Comparison of ENCODE assay signal across 10 cellular contexts in genomic region chr16:31216116-31216469, GRCh38. TPM values are rescaled to one million over a fixed set of nuclear protein-coding genes. Genes with fewer than 3 reads are reported as not detected.
A peak's percentile ranks its signal among the peaks of the same experiment; 100 is the strongest.
DNase-seq lines count a peak whose midpoint lies in the region; ATAC-seq and TF ChIP-seq lines count a peak whose summit lies in the region.
"Had no signal": no experiment of that assay in that cellular context is flagged by ENCODE, and none has a peak within 500 bp of the region (broad histone marks: within the 10 kb centered on the region; RNA-seq: fewer than 3 reads in every experiment).

No MANE protein-coding gene starts in this region.

- intact Hi-C loops in activated CD8-positive, alpha-beta T cell treated with anti-CD3 and anti-CD28 coated beads for 36 hours (cut with micrococcal nuclease): no loop called here
- intact Hi-C loops in spleen (cut with DNase I; ENCODE audit: low total_unique reads): no loop called here
- intact Hi-C loops in posterior vena cava (cut with DNase I): no loop called here

- H3K4me1 Mint-ChIP-seq in T-helper 1 cell treated with Interleukin-12 subunit alpha and Interleukin-12 subunit beta and Interleukin-4 antibody, amounts not matched to agents 30 μg/mL and 1 μg/mL, for 36 hours (ENCODE audit: low read depth): peaks cover 20% of the 10 kb centered on the region
- peaks cover 22% of the 10 kb centered on the region for H3K4me1 Mint-ChIP-seq in activated CD8-positive, alpha-beta T cell treated with anti-CD3 and anti-CD28 coated beads for 36 hours (ENCODE audit: low read depth)

- no peak for TF ChIP-seq CTCF in activated CD8-positive, alpha-beta T cell treated with anti-CD3 and anti-CD28 coated beads for 36 hours (IDR thresholded peaks at IDR 0.05)
- TF ChIP-seq CTCF in spleen (IDR thresholded peaks at IDR 0.05 in 8 of 11, conservative IDR thresholded peaks at IDR 0.05 in 3 of 11): no peak

- DNase-seq in T-helper 1 cell (no peak), spleen (no peak), cerebellar cortex (ENCODE audit: low spot score) (no peak), posterior vena cava (ENCODE audit: low spot score) (no peak)
- no peak for DNase-seq in activated CD8-positive, alpha-beta T cell treated with anti-CD3 and anti-CD28 coated beads for 36 hours
- DNase-seq: T-helper 9 cell had no signal

- 5 to 13% (median 7%) methylated on average over 6 to 10 of the region's 10 CpGs for WGBS in spleen, 5 donors

- H3K4me1 ChIP-seq in spleen: peaks cover 25 to 45% (median 37%) of the 10 kb centered on the region in 6 donors

- no peaks in the 10 kb centered on the region for H3K9me3 ChIP-seq in spleen
- H3K9me3 ChIP-seq: adrenal gland had no signal

- ATAC-seq in activated CD8-positive, alpha-beta T cell treated with anti-CD3 and anti-CD28 coated beads for 36 hours: no peak
- no peak for ATAC-seq in HG03342 (IDR thresholded peaks at IDR 0.05; ENCODE audit: unreplicated experiment)

- H3K9me3 Mint-ChIP-seq in T-helper 1 cell treated with Interleukin-12 subunit alpha and Interleukin-12 subunit beta and Interleukin-4 antibody, amounts not matched to agents 30 μg/mL and 1 μg/mL, for 36 hours: no peaks in the 10 kb centered on the region
- no peaks in the 10 kb centered on the region for H3K9me3 Mint-ChIP-seq in activated CD8-positive, alpha-beta T cell treated with anti-CD3 and anti-CD28 coated beads for 36 hours

- H3K27me3 Mint-ChIP-seq in T-helper 1 cell treated with Interleukin-12 subunit alpha and Interleukin-12 subunit beta and Interleukin-4 antibody, amounts not matched to agents 30 μg/mL and 1 μg/mL, for 36 hours (ENCODE audit: low read depth): peaks cover 45% of the 10 kb centered on the region
- peaks cover 41% of the 10 kb centered on the region for H3K27me3 Mint-ChIP-seq in activated CD8-positive, alpha-beta T cell treated with anti-CD3 and anti-CD28 coated beads for 36 hours

- H3K36me3 Mint-ChIP-seq in T-helper 1 cell treated with Interleukin-12 subunit alpha and Interleukin-12 subunit beta and Interleukin-4 antibody, amounts not matched to agents 30 μg/mL and 1 μg/mL, for 36 hours (ENCODE audit: low read depth): no peaks in the 10 kb centered on the region
- H3K36me3 Mint-ChIP-seq in activated CD8-positive, alpha-beta T cell treated with anti-CD3 and anti-CD28 coated beads for 36 hours (ENCODE audit: low read depth): no peaks in the 10 kb centered on the region

- POLR2A ChIA-PET in activated CD8-positive, alpha-beta T cell treated with anti-CD3 and anti-CD28 coated beads for 36 hours (lab: Charles Lee): interaction anchor here (0.7 to 4.8 kb wide), 6 partner anchors 9 to 493 kb away, joined by 3 to 48 read pairs (median 5); partner anchors contain the start of genes FUS and PYCARD

- peak overlapping the region in 1 of 8 donors; percentile 69 for H3K27ac ChIP-seq in spleen
- H3K27ac ChIP-seq: adrenal gland had no signal

- peak overlapping the region; percentile 82 for H3K4me3 Mint-ChIP-seq in T-helper 1 cell treated with Interleukin-12 subunit alpha and Interleukin-12 subunit beta and Interleukin-4 antibody, amounts not matched to agents 30 μg/mL and 1 μg/mL, for 36 hours
- peak overlapping the region; percentile 42 for H3K4me3 Mint-ChIP-seq in activated CD8-positive, alpha-beta T cell treated with anti-CD3 and anti-CD28 coated beads for 36 hours

- no peak for TF ChIP-seq POLR2A in spleen (IDR thresholded peaks at IDR 0.05)

- H3K27me3 ChIP-seq in spleen (replicated peaks in 1 of 7): peaks cover 3 to 76% (median 34%) of the 10 kb centered on the region in 7 donors

- H3K36me3 ChIP-seq in spleen: no peaks in the 10 kb centered on the region
- H3K36me3 ChIP-seq: adrenal gland had no signal

- H3K27ac Mint-ChIP-seq in T-helper 1 cell treated with Interleukin-12 subunit alpha and Interleukin-12 subunit beta and Interleukin-4 antibody, amounts not matched to agents 30 μg/mL and 1 μg/mL, for 36 hours: no peak overlapping the region
- no peak overlapping the region for H3K27ac Mint-ChIP-seq in activated CD8-positive, alpha-beta T cell treated with anti-CD3 and anti-CD28 coated beads for 36 hours

- H3K4me3 ChIP-seq in iPS-11a (ENCODE audit: low read depth, low read length) (peak overlapping the region; percentile 48), spleen (peak overlapping the region in 7 of 8 donors; percentile 36 to 73 (median 45))

- CTCF ChIA-PET in activated CD8-positive, alpha-beta T cell treated with anti-CD3 and anti-CD28 coated beads for 36 hours (lab: Charles Lee): interaction anchor here (1.1 to 2.1 kb wide), 5 partner anchors 10 to 167 kb away, joined by 3 to 10 read pairs (median 4); no protein-coding TSS in a partner anchor

RNA-seq across cellular contexts. Expression of gene PYDC1, which starts 0.8 kb away (rescaled TPM):
- total RNA-seq in activated CD8-positive, alpha-beta T cell treated with anti-CD3 and anti-CD28 coated beads for 36 hours: not detected
- total RNA-seq in spleen: not detected
- 1 to 10 TPM in 1 of 3 donors, under 1 TPM in 1, not detected in 1; 0.72 to 2.7 TPM for polyA plus RNA-seq in spleen
- total RNA-seq in posterior vena cava: not detected
- total RNA-seq: adrenal gland had no signal
- polyA plus RNA-seq: adrenal gland had no signal

RNA-seq across cellular contexts. Expression of gene TRIM72, which starts 2.2 kb away (rescaled TPM):
- not detected for total RNA-seq in activated CD8-positive, alpha-beta T cell treated with anti-CD3 and anti-CD28 coated beads for 36 hours
- total RNA-seq in spleen: under 1 TPM in 4 of 7 donors, not detected in 3; 0.05 to 0.26 (median 0.15) TPM
- under 1 TPM; 0.06 to 0.15 (median 0.09) TPM for polyA plus RNA-seq in spleen
- total RNA-seq in posterior vena cava: under 1 TPM; 0.05 to 0.10 TPM

RNA-seq across cellular contexts. Expression of gene PYCARD, which starts 13.5 kb away (rescaled TPM):
- 1 to 10 TPM; 5.9 to 6.1 TPM for total RNA-seq in activated CD8-positive, alpha-beta T cell treated with anti-CD3 and anti-CD28 coated beads for 36 hours
- total RNA-seq in spleen (100 to 1,000 TPM in 2 of 7 donors, 10 to 100 TPM in 5; 68.0 to 135 (median 90.1) TPM), posterior vena cava (10 to 100 TPM; 13.0 to 23.9 TPM)
- 100 to 1,000 TPM; 109 to 117 (median 114) TPM for polyA plus RNA-seq in spleen

RNA-seq across cellular contexts. Expression of gene FUS, which starts 36.2 kb away (rescaled TPM):
- 100 to 1,000 TPM; 486 to 533 TPM for total RNA-seq in activated CD8-positive, alpha-beta T cell treated with anti-CD3 and anti-CD28 coated beads for 36 hours
- total RNA-seq in spleen (100 to 1,000 TPM; 119 to 474 (median 284) TPM), posterior vena cava (100 to 1,000 TPM; 168 to 208 TPM)
- 100 to 1,000 TPM; 225 to 694 (median 516) TPM for polyA plus RNA-seq in spleen

RNA-seq across cellular contexts. Expression of gene ITGAM, which starts 43.7 kb away (rescaled TPM):
- under 1 TPM; 0.88 to 0.96 TPM for total RNA-seq in activated CD8-positive, alpha-beta T cell treated with anti-CD3 and anti-CD28 coated beads for 36 hours
- 100 to 1,000 TPM in 2 of 7 donors, 10 to 100 TPM in 5; 38.5 to 154 (median 77.7) TPM for total RNA-seq in spleen
- polyA plus RNA-seq in spleen: 10 to 100 TPM in 2 of 3 donors, 1 to 10 TPM in 1; 4.3 to 14.9 (median 11.8) TPM
- 10 to 100 TPM; 12.3 to 35.7 TPM for total RNA-seq in posterior vena cava
